In the genomic region with DNA sequence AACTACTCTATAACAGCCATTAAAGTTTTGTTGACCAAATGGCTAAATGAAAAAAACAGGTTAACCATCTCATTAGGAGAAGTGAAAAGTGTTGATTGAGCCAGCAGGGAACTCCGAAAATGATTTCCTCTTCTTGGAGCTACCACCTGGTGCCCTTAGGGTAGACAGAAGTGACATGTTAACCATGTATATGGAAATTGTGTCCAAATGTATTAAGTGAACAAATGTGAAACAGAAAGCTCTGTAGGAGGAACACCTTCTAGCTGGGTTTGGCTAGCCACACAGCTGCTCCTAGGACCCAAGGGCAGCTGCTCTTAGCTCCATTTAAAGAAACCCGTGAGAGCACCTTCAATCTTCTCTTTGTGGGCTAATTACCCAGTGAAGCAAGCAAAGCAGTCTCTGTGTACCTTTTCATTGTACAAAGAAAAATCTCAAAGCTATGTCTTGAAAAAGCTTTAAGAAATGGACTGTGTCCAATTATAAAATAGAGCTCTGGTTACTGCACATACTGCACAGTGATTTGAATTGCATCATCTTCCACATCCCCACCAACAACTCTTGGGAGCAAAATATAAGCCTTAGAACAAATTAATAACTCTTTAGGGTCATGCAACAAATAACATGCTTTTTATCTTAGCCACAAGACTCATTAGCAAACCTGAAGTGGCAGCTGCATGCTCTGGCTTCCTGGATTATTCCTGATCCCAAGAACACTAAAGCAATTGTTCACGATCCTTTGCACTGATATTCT, we compare ENCODE assay signal across 8 cellular contexts. TPM values are rescaled to one million over a fixed set of nuclear protein-coding genes. Genes with fewer than 3 reads are reported as not detected.
DNase-seq lines count a peak whose midpoint lies in the region; ATAC-seq and TF ChIP-seq lines count a peak whose summit lies in the region.

No MANE protein-coding gene starts in this region.

- H2AFZ ChIP-seq in PC-9 = no peak overlapping the region

- peak; percentile 76 for DNase-seq in NCI-H1417 treated with DMSO at 0.1 percent for 48 hours (lab: John Stamatoyannopoulos, UW)
- no peak for DNase-seq in left lung
- DNase-seq in natural killer cell = no peak
- no peak for DNase-seq in NK-92 treated with Interleukin-12 subunit alpha and Interleukin-12 subunit beta, amount 100 ng/mL, for 24 hours (lab: John Stamatoyannopoulos, UW)
- no peak for DNase-seq in PC-9
- DNase-seq in natural killer cell treated with Interleukin-12 subunit alpha and Interleukin-12 subunit beta and Interleukin-15 and Interleukin-18, amount 100 ng/mL, for 72 hours (ENCODE audit: low spot score) = no peak

- TF ChIP-seq CTCF in left lung (IDR thresholded peaks at IDR 0.05) (no peak), natural killer cell (IDR thresholded peaks at IDR 0.05) (no peak), PC-9 (conservative IDR thresholded peaks at IDR 0.05) (no peak)

- H3K79me2 ChIP-seq in PC-9 (ENCODE audit: low read depth) = no peaks in the 10 kb centered on the region

- no peaks in the 10 kb centered on the region for H3F3A ChIP-seq in PC-9 (ENCODE audit: insufficient read depth, low read depth)

- no peak overlapping the region for H3K27ac ChIP-seq in left lung
- no peak overlapping the region for H3K27ac ChIP-seq in PC-9

- no peaks in the 10 kb centered on the region for H3K9me3 ChIP-seq in left lung
- no peaks in the 10 kb centered on the region for H3K9me3 ChIP-seq in PC-9 (ENCODE audit: insufficient read depth, low read depth)

- no TSS peak for BruUV-seq in PC-9 (replicated peaks; lab: Mats Ljungman, UMichigan)

- ATAC-seq in GM18861 (IDR thresholded peaks at IDR 0.05; ENCODE audit: unreplicated experiment) (peak; percentile 95), HG02588 (IDR thresholded peaks at IDR 0.05; ENCODE audit: unreplicated experiment) (peak; percentile 96), left lung (peak; percentile 38), natural killer cell (no peak)
- no peak for ATAC-seq in natural killer cell treated with Interleukin-12 subunit alpha and Interleukin-12 subunit beta and Interleukin-15 and Interleukin-18, amount 100 ng/mL, for 72 hours

- no peaks in the 10 kb centered on the region for H3K4me1 Mint-ChIP-seq in natural killer cell
- H3K4me1 Mint-ChIP-seq in natural killer cell treated with Interleukin-12 subunit alpha and Interleukin-12 subunit beta and Interleukin-15 and Interleukin-18, amount 100 ng/mL, for 72 hours (ENCODE audit: low read depth in 2 of 2) = peaks cover 0 to 3% of the 10 kb centered on the region in 2 donors

- H3K9me3 Mint-ChIP-seq in natural killer cell = no peaks in the 10 kb centered on the region
- H3K9me3 Mint-ChIP-seq in natural killer cell treated with Interleukin-12 subunit alpha and Interleukin-12 subunit beta and Interleukin-15 and Interleukin-18, amount 100 ng/mL, for 72 hours = no peaks in the 10 kb centered on the region

- H3K36me3 ChIP-seq in left lung (no peaks in the 10 kb centered on the region), PC-9 (ENCODE audit: low read depth) (no peaks in the 10 kb centered on the region)

- H4K20me1 ChIP-seq in PC-9 (ENCODE audit: insufficient read depth) = no peaks in the 10 kb centered on the region

- H3K27me3 ChIP-seq in left lung = no peaks in the 10 kb centered on the region
- no peaks in the 10 kb centered on the region for H3K27me3 ChIP-seq in PC-9 (ENCODE audit: insufficient read depth, low read depth)

- no peak overlapping the region for H3K4me2 ChIP-seq in PC-9

- H3K27me3 Mint-ChIP-seq in natural killer cell (ENCODE audit: low read depth in 2 of 2) = no peaks in the 10 kb centered on the region
- H3K27me3 Mint-ChIP-seq in natural killer cell treated with Interleukin-12 subunit alpha and Interleukin-12 subunit beta and Interleukin-15 and Interleukin-18, amount 100 ng/mL, for 72 hours = peaks cover 6 to 13% of the 10 kb centered on the region in 2 donors

- H3K4me3 ChIP-seq in left lung (no peak overlapping the region), PC-9 (no peak overlapping the region)

- no peak overlapping the region for H3K27ac Mint-ChIP-seq in natural killer cell
- H3K27ac Mint-ChIP-seq in natural killer cell treated with Interleukin-12 subunit alpha and Interleukin-12 subunit beta and Interleukin-15 and Interleukin-18, amount 100 ng/mL, for 72 hours = no peak overlapping the region

- H3K4me1 ChIP-seq in left lung (no peaks in the 10 kb centered on the region), PC-9 (replicated peaks; ENCODE audit: insufficient read depth) (no peaks in the 10 kb centered on the region)

- POLR2A ChIA-PET in PC-9 (lab: Charles Lee; ENCODE audit: unreplicated experiment) = no interaction called here

- intact Hi-C loops in left lung (cut with DNase I) (no loop called here), natural killer cell (cut with micrococcal nuclease) (no loop called here), PC-9 (cut with micrococcal nuclease; ENCODE audit: unreplicated experiment) (loop anchor here (5.0 kb wide), 1 partner anchor 551 kb away; no protein-coding TSS in a partner anchor)

- H3K36me3 Mint-ChIP-seq in natural killer cell = no peaks in the 10 kb centered on the region
- H3K36me3 Mint-ChIP-seq in natural killer cell treated with Interleukin-12 subunit alpha and Interleukin-12 subunit beta and Interleukin-15 and Interleukin-18, amount 100 ng/mL, for 72 hours = no peaks in the 10 kb centered on the region

- no peaks in the 10 kb centered on the region for H3K9me2 ChIP-seq in PC-9 (ENCODE audit: insufficient read depth)

- no peak overlapping the region for H3K4me3 Mint-ChIP-seq in natural killer cell
- no peak overlapping the region for H3K4me3 Mint-ChIP-seq in natural killer cell treated with Interleukin-12 subunit alpha and Interleukin-12 subunit beta and Interleukin-15 and Interleukin-18, amount 100 ng/mL, for 72 hours

- CTCF ChIA-PET in PC-9 (lab: Charles Lee) = interaction anchor here (0.6 kb wide), 1 partner anchor 131 kb away, joined by 3 read pairs; no protein-coding TSS in a partner anchor

RNA-seq across cellular contexts. Expression of a gene that starts 59.2 kb away (rescaled TPM):
- total RNA-seq in left lung (100 to 1,000 TPM in 1 of 2 donors, 10 to 100 TPM in 1; 60.2 to 140 TPM), natural killer cell (1 to 10 TPM in 1 of 3 donors, under 1 TPM in 2; 0.14 to 1.4 (median 0.24) TPM), PC-9 (2021) (0.44 and 0.70 TPM in 2 replicates)
- total RNA-seq in natural killer cell treated with Interleukin-12 subunit alpha and Interleukin-12 subunit beta and Interleukin-15 and Interleukin-18, amount 100 ng/mL, for 72 hours = under 1 TPM in 1 of 2 donors, not detected in 1; 0.39 TPM

Comparison
In these comparisons a context has a peak if more than half of its experiments do, and no peak if none do; other contexts are left out.
1. ATAC-seq: peak in GM18861 (single experiment), HG02588 (single experiment) and left lung (single experiment); none in natural killer cell (0 of 3) and natural killer cell treated with Interleukin-12 subunit alpha and Interleukin-12 subunit beta and Interleukin-15 and Interleukin-18, amount 100 ng/mL, for 72 hours (0 of 2).
2. RNA of a gene that starts 59.2 kb away (total RNA-seq): 60.2 to 140 TPM in left lung; 0.44 to 0.70 TPM in PC-9, 0.39 TPM in natural killer cell treated with Interleukin-12 subunit alpha and Interleukin-12 subunit beta and Interleukin-15 and Interleukin-18, amount 100 ng/mL, for 72 hours and 0.14 to 1.4 TPM in natural killer cell; every median in the first group is over 10 times any median in the second.